ENCODE assay signal across 8 cellular contexts in genomic region chr3:144242797-144243196, GRCh38.
"Had no signal": no experiment of that assay in that cellular context is flagged by ENCODE, and none has a peak within 500 bp of the region (broad histone marks: within the 10 kb centered on the region; RNA-seq: fewer than 3 reads in every experiment).

No MANE protein-coding gene starts in this region.

- H3K4me3 Mint-ChIP-seq: H9 had no signal

- H2AFZ ChIP-seq: GM23248 had no signal

- H3K27ac ChIP-seq: GM23248, HL-60 had no signal

- H3K4me3 ChIP-seq: GM23248, K562 had no signal

- H3K27ac Mint-ChIP-seq: H9 had no signal

- FAIRE-seq: HepG2, K562 had no signal

- DNase-seq: GM23248, GOT3, H9, HCEC 1CT, IMR-90 had no signal

- H3K9ac ChIP-seq: GM23248 had no signal

- H3K9me3 Mint-ChIP-seq: H9 had no signal

- H3K4me1 Mint-ChIP-seq: H9 had no signal
